Comparison of ENCODE assay signal across 1 cellular context in genomic region chr6:28896505-28897392, GRCh38.
TF ChIP-seq lines count a peak whose summit lies in the region.

No MANE protein-coding gene starts in this region.

TF ChIP-seq in GM12878, 131 proteins besides CTCF, POLR2A, EP300 and RAD21 (continued from another document and continues in another):
- TF ChIP-seq NR2F1 (conservative IDR thresholded peaks at IDR 0.05) (0 out of 2 replicates have a peak, but pooled peaks have one; percentile 50), RCOR1 (conservative IDR thresholded peaks at IDR 0.05; ENCODE audit: low read depth, low read length) (no peak), ASH2L (IDR thresholded peaks at IDR 0.05; ENCODE audit: borderline replicate concordance, low read depth) (no peak), SMAD1 (IDR thresholded peaks at IDR 0.05; ENCODE audit: low read depth, partially characterized antibody) (peak; percentile 9), CHD4 (IDR thresholded peaks at IDR 0.05) (no peak), ZNF622 (IDR thresholded peaks at IDR 0.05) (no peak), EZH2 (IDR thresholded peaks at IDR 0.05; ENCODE audit: borderline replicate concordance, control insufficient read depth, low read depth, low read length) (no peak), CBX3 (IDR thresholded peaks at IDR 0.05; ENCODE audit: borderline replicate concordance, low read depth) (no peak), RB1 (IDR thresholded peaks at IDR 0.05; ENCODE audit: borderline replicate concordance) (no peak), SMC3 (IDR thresholded peaks at IDR 0.05; ENCODE audit: borderline replicate concordance, low read length) (no peak), ZNF274 (IDR thresholded peaks at IDR 0.05; ENCODE audit: insufficient read depth, insufficient read length) (no peak), ZBTB40 (IDR thresholded peaks at IDR 0.05; ENCODE audit: borderline replicate concordance) (no peak), ZBTB33 (IDR thresholded peaks at IDR 0.05) (no peak), USF1 (IDR thresholded peaks at IDR 0.05; ENCODE audit: borderline replicate concordance, extremely low read length, insufficient read depth, low read depth, low read length) (no peak), YBX1 (IDR thresholded peaks at IDR 0.05) (no peak), KLF5 (IDR thresholded peaks at IDR 0.05; ENCODE audit: partially characterized antibody) (no peak), RELA (IDR thresholded peaks at IDR 0.05; ENCODE audit: borderline replicate concordance, partially characterized antibody) (no peak), IRF5 (IDR thresholded peaks at IDR 0.05; ENCODE audit: borderline replicate concordance) (no peak), KDM1A (IDR thresholded peaks at IDR 0.05; ENCODE audit: borderline replicate concordance) (no peak), SMARCA5 (IDR thresholded peaks at IDR 0.05) (peak; percentile 43; the same call in 1 of the 2 replicates), TARDBP (IDR thresholded peaks at IDR 0.05; ENCODE audit: borderline replicate concordance) (no peak), ZNF687 (IDR thresholded peaks at IDR 0.05) (no peak), JUNB (IDR thresholded peaks at IDR 0.05) (no peak), NKRF (conservative IDR thresholded peaks at IDR 0.05) (0 out of 2 replicates have a peak, but pooled peaks have one; percentile 40), SIN3A (IDR thresholded peaks at IDR 0.05; ENCODE audit: low read depth, low read length) (0 out of 2 replicates have a peak, but pooled peaks have one; percentile 36), ZBTB4 (CRISPR knock-in tag; IDR thresholded peaks at IDR 0.05) (no peak), JUND (IDR thresholded peaks at IDR 0.05; ENCODE audit: low read depth, low read length) (no peak), ZBTB11 (CRISPR knock-in tag; IDR thresholded peaks at IDR 0.05) (no peak), RFX5 (IDR thresholded peaks at IDR 0.05; ENCODE audit: low read depth, low read length) (no peak), USF2 (IDR thresholded peaks at IDR 0.05; ENCODE audit: borderline replicate concordance, low read depth, low read length) (no peak), BCL11A (IDR thresholded peaks at IDR 0.05; ENCODE audit: low read depth, low read length) (no peak), HCFC1 (IDR thresholded peaks at IDR 0.05; ENCODE audit: low read length) (no peak; the same call in 1 of the 2 replicates)
